8 cellular contexts compared by ENCODE assay signal in genomic region chr1:244046907-244047738, GRCh38. TPM values are rescaled to one million over a fixed set of nuclear protein-coding genes. Genes with fewer than 3 reads are reported as not detected.
A peak's percentile ranks its signal among the peaks of the same experiment; 100 is the strongest.
DNase-seq lines count a peak whose midpoint lies in the region; ATAC-seq and TF ChIP-seq lines count a peak whose summit lies in the region.

No MANE protein-coding gene starts in this region.

- H3K27me3 ChIP-seq in left ventricle myocardium inferior (ENCODE audit: low read depth) (no peaks in the 10 kb centered on the region), endodermal cell (ENCODE audit: control insufficient read depth, insufficient read depth, low read length, poor library complexity, severe bottlenecking) (peaks cover 15% of the 10 kb centered on the region)

- DNase-seq in left ventricle myocardium inferior = no peak
- DNase-seq in cardiac septum (ENCODE audit: low spot score) = no peak
- peak; percentile 40 for DNase-seq in SK-MEL-5 (ENCODE audit: low read depth, low spot score)
- no peak for DNase-seq in endodermal cell
- no peak for DNase-seq in natural killer cell treated with Interleukin-12 subunit alpha and Interleukin-12 subunit beta and Interleukin-15 and Interleukin-18, amount 100 ng/mL, for 72 hours (ENCODE audit: low spot score)
- DNase-seq in globus pallidus (ENCODE audit: low spot score) = no peak

- H3K9me3 ChIP-seq in left ventricle myocardium inferior (replicated peaks) (no peaks in the 10 kb centered on the region), endodermal cell (ENCODE audit: control insufficient read depth, low read length) (no peaks in the 10 kb centered on the region)

- TF ChIP-seq CTCF in left ventricle myocardium inferior (IDR thresholded peaks at IDR 0.05; ENCODE audit: borderline replicate concordance) (no peak), endodermal cell (conservative IDR thresholded peaks at IDR 0.05) (no peak)

- H3K9ac ChIP-seq in endodermal cell (ENCODE audit: extremely low read depth, low read length, poor library complexity, severe bottlenecking) = peak overlapping the region; percentile 66

- peak overlapping the region; percentile 92 for H3K27ac Mint-ChIP-seq in endodermal cell
- peak overlapping the region; percentile 76 to 79 for H3K27ac Mint-ChIP-seq in natural killer cell treated with Interleukin-12 subunit alpha and Interleukin-12 subunit beta and Interleukin-15 and Interleukin-18, amount 100 ng/mL, for 72 hours

- no peak for ATAC-seq in natural killer cell treated with Interleukin-12 subunit alpha and Interleukin-12 subunit beta and Interleukin-15 and Interleukin-18, amount 100 ng/mL, for 72 hours
- ATAC-seq in HG03520 (IDR thresholded peaks at IDR 0.05; ENCODE audit: unreplicated experiment) = no peak
- no peak for ATAC-seq in GM21390 (IDR thresholded peaks at IDR 0.05; ENCODE audit: unreplicated experiment)

- intact Hi-C loops in left ventricle myocardium inferior (cut with micrococcal nuclease) (no loop called here), cardiac septum (cut with DNase I) (loop anchor here (5.0 kb wide), 3 partner anchors 200 to 605 kb away; partner anchors contain the start of genes ADSS2 and DESI2)

- WGBS in endodermal cell (ENCODE audit: insufficient coverage in 1 of 2, insufficient read length in 1 of 2), 2 experiments = 13 to 19% methylated on average over 13 to 14 of the region's 14 CpGs

- H3K27ac ChIP-seq in left ventricle myocardium inferior (replicated peaks) = peak overlapping the region; percentile 99
- peak overlapping the region; percentile 99 for H3K27ac ChIP-seq in endodermal cell (ENCODE audit: low read depth, low read length)

- H3K4me3 ChIP-seq in left ventricle myocardium inferior (peak overlapping the region; percentile 96), endodermal cell (ENCODE audit: low read length) (peak overlapping the region; percentile 85)

- no peaks in the 10 kb centered on the region for H3K36me3 Mint-ChIP-seq in endodermal cell (ENCODE audit: low read depth)
- H3K36me3 Mint-ChIP-seq in natural killer cell treated with Interleukin-12 subunit alpha and Interleukin-12 subunit beta and Interleukin-15 and Interleukin-18, amount 100 ng/mL, for 72 hours = no peaks in the 10 kb centered on the region

- peaks cover 6% of the 10 kb centered on the region for H3K4me1 Mint-ChIP-seq in endodermal cell
- peaks cover 14 to 30% of the 10 kb centered on the region in 2 donors for H3K4me1 Mint-ChIP-seq in natural killer cell treated with Interleukin-12 subunit alpha and Interleukin-12 subunit beta and Interleukin-15 and Interleukin-18, amount 100 ng/mL, for 72 hours (ENCODE audit: low read depth in 2 of 2)

- H3K4me3 Mint-ChIP-seq in endodermal cell = no peak overlapping the region
- peak overlapping the region; percentile 96 for H3K4me3 Mint-ChIP-seq in natural killer cell treated with Interleukin-12 subunit alpha and Interleukin-12 subunit beta and Interleukin-15 and Interleukin-18, amount 100 ng/mL, for 72 hours

- in situ Hi-C loops in SK-MEL-5 (cut with HindIII; ENCODE audit: low pct_unique_long_range_greater_than_20kb, low sequenced_read_pairs) = no loop called here

- H3K4me1 ChIP-seq in left ventricle myocardium inferior = peaks cover 44% of the 10 kb centered on the region
- peaks cover 13% of the 10 kb centered on the region for H3K4me1 ChIP-seq in endodermal cell (ENCODE audit: control insufficient read depth, insufficient read depth, low read length)

- H3K36me3 ChIP-seq in left ventricle myocardium inferior (no peaks in the 10 kb centered on the region), endodermal cell (ENCODE audit: control insufficient read depth, insufficient read depth, low read length) (no peaks in the 10 kb centered on the region)

- H3K27me3 Mint-ChIP-seq in endodermal cell (ENCODE audit: insufficient read depth) = peaks cover 4% of the 10 kb centered on the region
- peaks cover 15 to 28% of the 10 kb centered on the region in 2 donors for H3K27me3 Mint-ChIP-seq in natural killer cell treated with Interleukin-12 subunit alpha and Interleukin-12 subunit beta and Interleukin-15 and Interleukin-18, amount 100 ng/mL, for 72 hours

- no peaks in the 10 kb centered on the region for H3K9me3 Mint-ChIP-seq in endodermal cell
- H3K9me3 Mint-ChIP-seq in natural killer cell treated with Interleukin-12 subunit alpha and Interleukin-12 subunit beta and Interleukin-15 and Interleukin-18, amount 100 ng/mL, for 72 hours = no peaks in the 10 kb centered on the region

RNA-seq across cellular contexts. Expression of gene ZBTB18, which starts 4.0 kb away (rescaled TPM):
- total RNA-seq in left ventricle myocardium inferior = 29.9 TPM
- total RNA-seq in cardiac septum = 18.0 TPM
- 11.4 and 13.0 TPM in 2 replicates for total RNA-seq in SK-MEL-5 (2014; rRNA removed; shearing (Covaris generic))
- 10.8 and 15.4 TPM in 2 replicates for polyA plus RNA-seq in SK-MEL-5 (2015; cell fraction: cytosol; rRNA removed)
- polyA plus RNA-seq in SK-MEL-5 (2015; cell fraction: nucleus; rRNA removed) = 19.7 and 19.9 TPM in 2 replicates
- total RNA-seq in endodermal cell = 10 to 100 TPM; 15.4 to 17.9 TPM
- 56.0 TPM for polyA plus RNA-seq in endodermal cell (2013, experiment 1 of 2)
- polyA plus RNA-seq in endodermal cell (2013, experiment 2 of 2) = 50.5 TPM
- total RNA-seq in natural killer cell treated with Interleukin-12 subunit alpha and Interleukin-12 subunit beta and Interleukin-15 and Interleukin-18, amount 100 ng/mL, for 72 hours = 1 to 10 TPM; 2.3 to 3.3 TPM
